ENCODE assay signal across 8 cellular contexts in the genomic region with DNA sequence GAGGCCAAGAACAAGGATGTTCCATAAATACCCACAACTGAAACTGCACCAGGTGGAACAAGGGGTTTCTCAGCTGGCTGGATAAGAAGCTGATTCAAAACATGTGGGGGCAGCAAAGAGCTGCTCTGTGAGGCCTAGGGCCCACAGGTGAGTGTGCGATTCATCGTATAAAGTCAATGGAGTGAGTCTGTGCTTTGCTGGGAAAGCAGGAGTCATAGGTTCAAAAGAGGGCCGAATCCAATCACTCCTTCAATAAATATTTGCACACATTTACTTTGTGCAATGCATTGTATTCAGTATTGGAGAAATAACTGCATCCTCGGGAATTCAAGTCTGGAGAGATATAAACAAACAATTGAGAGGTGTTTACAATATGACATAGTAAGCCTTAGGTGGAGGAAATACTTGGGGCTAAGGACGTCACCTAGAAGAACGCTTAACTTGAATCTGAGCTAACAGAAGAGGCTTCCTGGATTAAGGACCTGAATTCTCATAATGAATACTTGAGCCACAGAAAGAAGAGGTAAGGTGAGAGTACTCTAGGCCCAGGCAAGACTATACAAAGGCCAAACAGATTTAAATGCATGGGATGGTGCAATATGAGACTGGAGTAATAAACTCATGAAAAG.
DNase-seq lines count a peak whose midpoint lies in the region; ATAC-seq and TF ChIP-seq lines count a peak whose summit lies in the region.

No MANE protein-coding gene starts in this region.

- no peaks in the 10 kb centered on the region for H3K4me1 Mint-ChIP-seq in Caco-2 (ENCODE audit: low read depth, unreplicated experiment)

- H3K4me3 Mint-ChIP-seq in Caco-2 (ENCODE audit: unreplicated experiment) = no peak overlapping the region

- H3K27me3 Mint-ChIP-seq in Caco-2 (ENCODE audit: insufficient read depth, unreplicated experiment) = peaks cover 3% of the 10 kb centered on the region

- H3K36me3 ChIP-seq in Caco-2 (ENCODE audit: control insufficient read depth, insufficient read depth, low read length) = no peaks in the 10 kb centered on the region
- H3K36me3 ChIP-seq in HEK293 (ENCODE audit: control insufficient read depth in 2 of 2, insufficient read depth in 1 of 2, low read length in 2 of 2) = no peaks in the 10 kb centered on the region
- no peaks in the 10 kb centered on the region for H3K36me3 ChIP-seq in kidney epithelial cell (ENCODE audit: control insufficient read depth, insufficient read depth, low read length)

- no peaks in the 10 kb centered on the region; the same call in 1 of the 2 replicates for H3K4me1 ChIP-seq in Caco-2
- H3K4me1 ChIP-seq in HEK293 (ENCODE audit: control insufficient read depth, insufficient read depth, low read length) = no peaks in the 10 kb centered on the region

- peaks cover 12% of the 10 kb centered on the region for H3K9me3 Mint-ChIP-seq in Caco-2 (ENCODE audit: unreplicated experiment)

- H3K4me3 ChIP-seq in Caco-2 (ENCODE audit: low read depth, low read length) (no peak overlapping the region), HEK293 (ENCODE audit: low read depth, low read length) (no peak overlapping the region), kidney epithelial cell (ENCODE audit: low read depth, low read length) (no peak overlapping the region)

- intact Hi-C loops in Caco-2 (cut with micrococcal nuclease; ENCODE audit: unreplicated experiment) = loop anchor here (1.0 kb wide), 3 partner anchors 137 to 178 kb away; no protein-coding TSS in a partner anchor
- intact Hi-C loops in posterior vena cava (cut with DNase I) = no loop called here

- no peaks in the 10 kb centered on the region for H3K36me3 Mint-ChIP-seq in Caco-2 (ENCODE audit: insufficient read depth, unreplicated experiment)

- H3K9me3 ChIP-seq in Caco-2 = no peaks in the 10 kb centered on the region
- no peaks in the 10 kb centered on the region for H3K9me3 ChIP-seq in HEK293 (ENCODE audit: control insufficient read depth, insufficient read depth, low read depth, low read length)

- POLR2A ChIA-PET in Caco-2 (lab: Charles Lee) (no interaction called here), HEK293 (lab: Yijun Ruan, JAX) (interaction anchor here (0.7 to 2.2 kb wide), 4 partner anchors 12 to 157 kb away, joined by 3 to 9 read pairs (median 4); a partner anchor contains a TSS)

- no peak overlapping the region for H3K27ac Mint-ChIP-seq in Caco-2 (ENCODE audit: unreplicated experiment)

- H3K27me3 ChIP-seq in Caco-2 (replicated peaks; ENCODE audit: control insufficient read depth, insufficient read depth, low read length) (no peaks in the 10 kb centered on the region), kidney epithelial cell (ENCODE audit: control insufficient read depth, insufficient read depth, low read length) (no peaks in the 10 kb centered on the region)

- no peak for ATAC-seq in GM21447 (IDR thresholded peaks at IDR 0.05; ENCODE audit: unreplicated experiment)
- ATAC-seq in GM19397 (IDR thresholded peaks at IDR 0.05; ENCODE audit: unreplicated experiment) = no peak

- CTCF ChIA-PET in Caco-2 (lab: Charles Lee) (interaction anchor here (1.0 kb wide), 2 partner anchors 156 to 178 kb away, joined by 8 to 9 read pairs; no protein-coding TSS in a partner anchor), HEK293 (lab: Yijun Ruan, JAX) (interaction anchor here (0.5 to 5.5 kb wide), 61 partner anchors 8 to 203 kb away, joined by 3 to 93 read pairs (median 4); no protein-coding TSS in a partner anchor)

- DNase-seq in Caco-2 = peak; percentile 50 to 65
- DNase-seq in kidney epithelial cell (ENCODE audit: low read depth) = no peak
- DNase-seq in posterior vena cava (ENCODE audit: low spot score) = no peak
- no peak for DNase-seq in NCI-H2171 (lab: John Stamatoyannopoulos, UW)

- no TSS peak for BruUV-seq in Caco-2 (replicated peaks; lab: Mats Ljungman, UMichigan)

- no peak overlapping the region for H3K27ac ChIP-seq in HEK293 (ENCODE audit: extremely low read depth, low read depth, low read length)
- no peak overlapping the region for H3K27ac ChIP-seq in VCaP

- TF ChIP-seq CTCF in Caco-2 (IDR thresholded peaks at IDR 0.05; ENCODE audit: insufficient read depth in 1 of 2, low read depth in 1 of 2, low read length in 1 of 2, severe bottlenecking in 1 of 2, unreplicated experiment in 1 of 2) (peak; percentile 51 to 56), HEK293 (tag by site-specific recombination; IDR thresholded peaks at IDR 0.05) (peak; percentile 71), VCaP (conservative IDR thresholded peaks at IDR 0.05) (peak; percentile 77), kidney epithelial cell (IDR thresholded peaks at IDR 0.05; ENCODE audit: insufficient read depth, low read length, poor library complexity, severe bottlenecking) (peak; percentile 80)

TF ChIP-seq in HEK293, 187 proteins besides CTCF, POLR2A, EP300 and RAD21:
- TF ChIP-seq SCRT1 (tag by site-specific recombination; IDR thresholded peaks at IDR 0.05; ENCODE audit: borderline replicate concordance) (peak; percentile 95), ZNF654 (tag by site-specific recombination; IDR thresholded peaks at IDR 0.05; ENCODE audit: low read depth) (peak; percentile 90), OSR2 (tag by site-specific recombination; IDR thresholded peaks at IDR 0.05) (no peak), SCRT2 (tag by site-specific recombination; IDR thresholded peaks at IDR 0.05) (peak; percentile 96), ZFHX2 (tag by site-specific recombination; conservative IDR thresholded peaks at IDR 0.05) (no peak), ZEB2 (tag by site-specific recombination; IDR thresholded peaks at IDR 0.05) (peak; percentile 33; the same call in 1 of the 2 replicates), ZNF658 (tag by site-specific recombination; IDR thresholded peaks at IDR 0.05) (no peak), ZFP69B (tag by site-specific recombination; IDR thresholded peaks at IDR 0.05) (peak; percentile 90), ZBTB17 (tag by site-specific recombination; IDR thresholded peaks at IDR 0.05) (0 out of 2 replicates have a peak, but pooled peaks have one; percentile 11)
- TF ChIP-seq, protein P1, sequence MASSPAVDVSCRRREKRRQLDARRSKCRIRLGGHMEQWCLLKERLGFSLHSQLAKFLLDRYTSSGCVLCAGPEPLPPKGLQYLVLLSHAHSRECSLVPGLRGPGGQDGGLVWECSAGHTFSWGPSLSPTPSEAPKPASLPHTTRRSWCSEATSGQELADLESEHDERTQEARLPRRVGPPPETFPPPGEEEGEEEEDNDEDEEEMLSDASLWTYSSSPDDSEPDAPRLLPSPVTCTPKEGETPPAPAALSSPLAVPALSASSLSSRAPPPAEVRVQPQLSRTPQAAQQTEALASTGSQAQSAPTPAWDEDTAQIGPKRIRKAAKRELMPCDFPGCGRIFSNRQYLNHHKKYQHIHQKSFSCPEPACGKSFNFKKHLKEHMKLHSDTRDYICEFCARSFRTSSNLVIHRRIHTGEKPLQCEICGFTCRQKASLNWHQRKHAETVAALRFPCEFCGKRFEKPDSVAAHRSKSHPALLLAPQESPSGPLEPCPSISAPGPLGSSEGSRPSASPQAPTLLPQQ (tag by site-specific recombination; IDR thresholded peaks at IDR 0.05) = peak; percentile 91

Comparison
In these comparisons a context has a peak if more than half of its experiments do, and no peak if none do; other contexts are left out.
1. DNase-seq: peak in Caco-2 (2 of 2); none in kidney epithelial cell (single experiment), posterior vena cava (single experiment) and NCI-H2171 (single experiment).
2. Peak in every context shown above with its lines, with median percentiles within 50 percentile points of each other: CTCF ChIP-seq.